In genomic region chr15:41774873-41775417, GRCh38 we compare ENCODE assay signal across 8 cellular contexts. TPM values are rescaled to one million over a fixed set of nuclear protein-coding genes. Genes with fewer than 3 reads are reported as not detected.
DNase-seq lines count a peak whose midpoint lies in the region; ATAC-seq and TF ChIP-seq lines count a peak whose summit lies in the region.

No MANE protein-coding gene starts in this region.

- peak overlapping the region; percentile 75 for H3K4me3 ChIP-seq in WI38 (ENCODE audit: low read depth, low read length)
- H3K4me3 ChIP-seq in fibroblast of villous mesenchyme (ENCODE audit: low read depth, low read length) = peak overlapping the region; percentile 82
- H3K4me3 ChIP-seq in retinal pigment epithelial cell (ENCODE audit: low read length) = peak overlapping the region; percentile 87

- intact Hi-C loops in activated CD4-positive, alpha-beta T cell treated with anti-CD3 and anti-CD28 coated beads, Interleukin-2, amount 10 ng/mL, durations not matched to agents 24 days and 14 days (cut with micrococcal nuclease) = loop anchor here (1.0 to 2.0 kb wide), 5 partner anchors 36 to 196 kb away; partner anchors contain the start of gene JMJD7

- no peaks in the 10 kb centered on the region for H3K27me3 Mint-ChIP-seq in activated CD4-positive, alpha-beta T cell treated with anti-CD3 and anti-CD28 coated beads, Interleukin-2, amount 10 ng/mL, durations not matched to agents 24 days and 14 days

- no peak for DNase-seq in activated CD4-positive, alpha-beta T cell treated with anti-CD3 and anti-CD28 coated beads, Interleukin-2, amount 10 ng/mL, durations not matched to agents 24 days and 14 days
- DNase-seq in activated CD4-positive, alpha-beta T cell treated with anti-CD3 and anti-CD28 coated beads for 1 hour = no peak
- DNase-seq in fibroblast of villous mesenchyme (ENCODE audit: low read depth) (no peak), retinal pigment epithelial cell (ENCODE audit: low read depth) (no peak)
- DNase-seq in stimulated activated CD4-positive, alpha-beta T cell treated with anti-CD3 and anti-CD28 coated beads, Interleukin-4, amount 100 ng/mL, for 1 hour = no peak

- TF ChIP-seq CTCF in WI38 (IDR thresholded peaks at IDR 0.05; ENCODE audit: low read depth, low read length) (no peak), fibroblast of villous mesenchyme (IDR thresholded peaks at IDR 0.05; ENCODE audit: insufficient read depth, low read depth, low read length) (no peak), retinal pigment epithelial cell (conservative IDR thresholded peaks at IDR 0.05; ENCODE audit: low read depth, low read length) (no peak)

- peaks cover 55% of the 10 kb centered on the region for H3K4me1 Mint-ChIP-seq in activated CD4-positive, alpha-beta T cell treated with anti-CD3 and anti-CD28 coated beads, Interleukin-2, amount 10 ng/mL, durations not matched to agents 24 days and 14 days

- H3K27ac Mint-ChIP-seq in activated CD4-positive, alpha-beta T cell treated with anti-CD3 and anti-CD28 coated beads, Interleukin-2, amount 10 ng/mL, durations not matched to agents 24 days and 14 days = peak overlapping the region; percentile 94

- ATAC-seq in HG03039 (IDR thresholded peaks at IDR 0.05; ENCODE audit: unreplicated experiment) (no peak), HG02588 (IDR thresholded peaks at IDR 0.05; ENCODE audit: unreplicated experiment) (no peak)

- H3K9me3 Mint-ChIP-seq in activated CD4-positive, alpha-beta T cell treated with anti-CD3 and anti-CD28 coated beads, Interleukin-2, amount 10 ng/mL, durations not matched to agents 24 days and 14 days = no peaks in the 10 kb centered on the region

- H3K4me3 Mint-ChIP-seq in activated CD4-positive, alpha-beta T cell treated with anti-CD3 and anti-CD28 coated beads, Interleukin-2, amount 10 ng/mL, durations not matched to agents 24 days and 14 days = peak overlapping the region; percentile 95

- H3K36me3 Mint-ChIP-seq in activated CD4-positive, alpha-beta T cell treated with anti-CD3 and anti-CD28 coated beads, Interleukin-2, amount 10 ng/mL, durations not matched to agents 24 days and 14 days (ENCODE audit: low read depth) = no peaks in the 10 kb centered on the region

RNA-seq across cellular contexts. Expression of gene MAPKBP1, which starts 0.7 kb away (rescaled TPM):
- total RNA-seq in activated CD4-positive, alpha-beta T cell treated with anti-CD3 and anti-CD28 coated beads, Interleukin-2, amount 10 ng/mL, durations not matched to agents 24 days and 14 days = 24.8 and 27.1 TPM in 2 replicates
- 30.9 and 36.7 TPM in 2 replicates for total RNA-seq in fibroblast of villous mesenchyme

RNA-seq across cellular contexts. Expression of gene JMJD7, which starts 52.9 kb away (rescaled TPM):
- total RNA-seq in activated CD4-positive, alpha-beta T cell treated with anti-CD3 and anti-CD28 coated beads, Interleukin-2, amount 10 ng/mL, durations not matched to agents 24 days and 14 days = 18.3 and 20.1 TPM in 2 replicates
- total RNA-seq in fibroblast of villous mesenchyme = 2.2 and 3.5 TPM in 2 replicates
